Comparison of ENCODE assay signal across 1 cellular context in genomic region chr12:613996-614726, GRCh38.
TF ChIP-seq lines count a peak whose summit lies in the region.

No MANE protein-coding gene starts in this region.

TF ChIP-seq in WTC11, 78 proteins besides CTCF, POLR2A, EP300 and RAD21 (continued from another document):
- TF ChIP-seq ARID4B (CRISPR knock-in tag; IDR thresholded peaks at IDR 0.05; ENCODE audit: borderline replicate concordance) (no peak), ZBTB43 (CRISPR knock-in tag; IDR thresholded peaks at IDR 0.05) (no peak), ELF4 (CRISPR knock-in tag; IDR thresholded peaks at IDR 0.05; ENCODE audit: low read depth) (no peak), ZNF121 (CRISPR knock-in tag; IDR thresholded peaks at IDR 0.05) (no peak), GABPB1 (CRISPR knock-in tag; IDR thresholded peaks at IDR 0.05) (no peak), CDX4 (CRISPR knock-in tag; IDR thresholded peaks at IDR 0.05; ENCODE audit: borderline replicate concordance) (no peak)
